ENCODE assay signal across 9 cellular contexts in genomic region chr6:136751478-136751956, GRCh38. TPM values are rescaled to one million over a fixed set of nuclear protein-coding genes. Genes with fewer than 3 reads are reported as not detected.
DNase-seq lines count a peak whose midpoint lies in the region; ATAC-seq and TF ChIP-seq lines count a peak whose summit lies in the region.
"Had no signal": no experiment of that assay in that cellular context is flagged by ENCODE, and none has a peak within 500 bp of the region (broad histone marks: within the 10 kb centered on the region; RNA-seq: fewer than 3 reads in every experiment).

No MANE protein-coding gene starts in this region.

- no peak for TF ChIP-seq CTCF in CD4-positive, alpha-beta T cell (IDR thresholded peaks at IDR 0.05)

- peak overlapping the region; percentile 74 for H3K27ac Mint-ChIP-seq in CD4-positive, alpha-beta T cell
- peak overlapping the region; percentile 31 to 84 for H3K27ac Mint-ChIP-seq in activated naive CD4-positive, alpha-beta T cell treated with anti-CD3 and anti-CD28 coated beads, Interleukin-2, amount 50 U/mL, for 72 hours

- ATAC-seq in CD4-positive, alpha-beta T cell (ENCODE audit: poor library complexity) = peak; percentile 53
- ATAC-seq in GM19397 (IDR thresholded peaks at IDR 0.05; ENCODE audit: unreplicated experiment) (peak; percentile 91), HG03354 (IDR thresholded peaks at IDR 0.05; ENCODE audit: poor library complexity, severe bottlenecking, unreplicated experiment) (peak; percentile 95)
- peak; percentile 64 to 70 for ATAC-seq in activated naive CD4-positive, alpha-beta T cell treated with anti-CD3 and anti-CD28 coated beads, Interleukin-2, amount 50 U/mL, for 72 hours

- no peaks in the 10 kb centered on the region for H3K27me3 Mint-ChIP-seq in CD4-positive, alpha-beta T cell

- H3K9me3 Mint-ChIP-seq in CD4-positive, alpha-beta T cell = no peaks in the 10 kb centered on the region
- H3K9me3 Mint-ChIP-seq in activated naive CD4-positive, alpha-beta T cell treated with anti-CD3 and anti-CD28 coated beads, Interleukin-2, amount 50 U/mL, for 72 hours = no peaks in the 10 kb centered on the region

- peak overlapping the region; percentile 53 for H3K4me3 Mint-ChIP-seq in CD4-positive, alpha-beta T cell

- intact Hi-C loops in CD4-positive, alpha-beta T cell (cut with DNase I, micrococcal nuclease) = no loop called here

- CTCF ChIA-PET in CD4-positive, alpha-beta T cell (lab: Charles Lee) = interaction anchor here (1.1 to 4.2 kb wide), 2 partner anchors 41 kb away, joined by 5 to 28 read pairs; partner anchors contain the start of gene MAP3K5

- H3K27me3 ChIP-seq in CD4-positive, alpha-beta T cell (ENCODE audit: control insufficient read depth, insufficient read depth, low read length) = no peaks in the 10 kb centered on the region
- H3K27me3 ChIP-seq: cardiac muscle cell had no signal

- H3K9me3 ChIP-seq in CD4-positive, alpha-beta T cell (ENCODE audit: control insufficient read depth, low read length) = no peaks in the 10 kb centered on the region

- POLR2A ChIA-PET in CD4-positive, alpha-beta T cell (lab: Charles Lee) = interaction anchor here (1.0 to 8.5 kb wide), 3 partner anchors 11 to 37 kb away, joined by 3 to 110 read pairs (median 32); partner anchors contain the start of gene MAP3K5

- in situ Hi-C loops in ACHN (cut with HindIII; ENCODE audit: low pct_ligation_motif_present, low pct_unique_long_range_greater_than_20kb, low sequenced_read_pairs) = no loop called here

- DNase-seq in CD4-positive, alpha-beta T cell = peak in 1 of 10 experiments; percentile 44
- DNase-seq in activated naive CD4-positive, alpha-beta T cell treated with anti-CD3 and anti-CD28 coated beads, Interleukin-2, amount 50 U/mL, for 72 hours (ENCODE audit: low spot score in 2 of 2) = no peak
- DNase-seq in stimulated activated naive CD4-positive, alpha-beta T cell treated with Interleukin-2 at 50 U/mL for 16 hours (lab: John Stamatoyannopoulos, UW) = peak; percentile 11
- DNase-seq in ACHN (no peak), epidermal melanocyte (ENCODE audit: insufficient read length, low spot score) (no peak), NCI-H524 treated with DMSO at 0.1 percent for 48 hours (lab: John Stamatoyannopoulos, UW) (no peak)

- H3K36me3 Mint-ChIP-seq in CD4-positive, alpha-beta T cell (ENCODE audit: low read depth) = no peaks in the 10 kb centered on the region
- no peaks in the 10 kb centered on the region for H3K36me3 Mint-ChIP-seq in activated naive CD4-positive, alpha-beta T cell treated with anti-CD3 and anti-CD28 coated beads, Interleukin-2, amount 50 U/mL, for 72 hours

- H3K27ac ChIP-seq in CD4-positive, alpha-beta T cell (ENCODE audit: low read depth, low read length) = peak overlapping the region; percentile 32
- H3K27ac ChIP-seq: cardiac muscle cell had no signal

- peaks cover 84% of the 10 kb centered on the region for H3K4me1 Mint-ChIP-seq in CD4-positive, alpha-beta T cell (ENCODE audit: low read depth)

RNA-seq across cellular contexts. Expression of gene MAP3K5, which starts 40.8 kb away (rescaled TPM):
- 10 to 100 TPM; 12.9 to 14.1 TPM for total RNA-seq in CD4-positive, alpha-beta T cell
- 1 to 10 TPM; 8.7 to 9.0 TPM for total RNA-seq in activated naive CD4-positive, alpha-beta T cell treated with anti-CD3 and anti-CD28 coated beads, Interleukin-2, amount 50 U/mL, for 72 hours
